Comparison of ENCODE assay signal across 10 cellular contexts in the genomic region with DNA sequence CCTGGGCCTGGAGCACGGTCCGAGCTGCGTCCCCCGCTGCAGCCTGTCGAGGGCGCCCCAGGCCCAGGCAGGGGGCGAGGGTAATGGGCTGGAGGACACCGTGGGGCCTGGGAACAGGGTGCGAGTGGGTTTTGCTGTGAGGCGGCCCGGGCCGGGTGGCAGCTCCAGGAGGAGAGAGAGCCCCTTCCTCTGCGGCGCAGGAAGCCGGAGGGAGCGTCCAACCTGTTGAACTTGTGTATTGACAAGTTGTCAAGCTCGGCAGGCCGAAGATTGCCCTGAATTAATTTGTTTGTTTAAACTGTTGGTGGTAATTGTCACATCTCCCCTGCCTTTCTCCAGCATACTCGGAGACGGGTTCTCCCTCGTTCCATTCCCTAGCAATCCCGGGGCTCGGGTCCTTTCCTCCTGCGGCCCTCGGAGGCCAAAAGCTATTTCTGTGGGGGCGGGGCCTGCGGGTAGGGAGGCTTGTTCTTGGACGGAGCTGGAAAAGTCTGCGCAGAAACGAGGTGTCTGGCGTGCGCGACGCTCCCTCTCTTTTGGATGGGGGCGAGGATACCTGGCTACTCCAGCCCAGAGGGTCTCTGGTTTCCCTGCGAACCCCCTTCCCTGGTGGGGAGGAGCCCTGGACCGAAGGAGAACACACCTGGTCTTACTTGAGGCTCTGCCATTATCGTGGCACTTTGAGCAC. TPM values are rescaled to one million over a fixed set of nuclear protein-coding genes. Genes with fewer than 3 reads are reported as not detected.
DNase-seq lines count a peak whose midpoint lies in the region; ATAC-seq, FAIRE-seq and TF ChIP-seq lines count a peak whose summit lies in the region.
"Had no signal": no experiment of that assay in that cellular context is flagged by ENCODE, and none has a peak within 500 bp of the region (broad histone marks: within the 10 kb centered on the region; RNA-seq: fewer than 3 reads in every experiment).

No MANE protein-coding gene starts in this region.

- SMC1A ChIA-PET in GM12878 (lab: Charles Lee; ENCODE audit: uncharacterized antibody, unreplicated experiment): interaction anchor here (0.5 to 0.7 kb wide), 3 partner anchors 187 to 316 kb away, joined by 3 read pairs; no protein-coding TSS in a partner anchor

- WGBS in GM12878 (ENCODE audit: insufficient coverage, insufficient replicate concordance, low lambda C conversion rate, missing lambda C conversion rate): 20% methylated on average over 38 of the region's 38 CpGs

- in situ Hi-C loops in GM12878 (cut with MboI): no loop called here

- peak; percentile 30; the same call in 2 of the 3 replicates for ATAC-seq in GM12878
- peak; percentile 70 for ATAC-seq in mucosa of descending colon
- ATAC-seq in activated CD4-positive, CD25-positive, alpha-beta regulatory T cell treated with anti-CD3 and anti-CD28 coated beads, Interleukin-2, amount 50 U/mL, for 24 hours: no peak
- no peak for ATAC-seq in GM18511 (IDR thresholded peaks at IDR 0.05; ENCODE audit: unreplicated experiment)
- no peak for ATAC-seq in HG03139 (IDR thresholded peaks at IDR 0.05; ENCODE audit: unreplicated experiment)

- TF ChIP-seq CTCF in BE2C (IDR thresholded peaks at IDR 0.05; ENCODE audit: low read depth, low read length): peak; percentile 49
- TF ChIP-seq CTCF in HEK293 (tag by site-specific recombination; IDR thresholded peaks at IDR 0.05): no peak
- peak in 2 of 3 experiments; percentile 16 to 24; a peak in 2 of 6 replicates for TF ChIP-seq CTCF in GM12878 (IDR thresholded peaks at IDR 0.05 in 2 of 3, conservative IDR thresholded peaks at IDR 0.05 in 1 of 3; ENCODE audit: control insufficient read depth in 2 of 3, extremely low read depth in 1 of 3, insufficient read depth in 1 of 3, low read depth in 3 of 3, low read length in 3 of 3)
- TF ChIP-seq CTCF in mucosa of descending colon (IDR thresholded peaks at IDR 0.05): no peak

- H3K9me3 ChIP-seq in BE2C: no peaks in the 10 kb centered on the region; the same call in 1 of the 2 replicates
- H3K9me3 ChIP-seq in HEK293 (ENCODE audit: control insufficient read depth, insufficient read depth, low read depth, low read length): no peaks in the 10 kb centered on the region
- H3K9me3 ChIP-seq in GM12878 (replicated peaks; ENCODE audit: control insufficient read depth, insufficient read depth, low read length): no peaks in the 10 kb centered on the region; the same call in 2 of the 3 replicates
- no peaks in the 10 kb centered on the region for H3K9me3 ChIP-seq in mucosa of descending colon

- H3K27ac ChIP-seq in HEK293 (ENCODE audit: extremely low read depth, low read depth, low read length) (no peak overlapping the region), GM12878 (ENCODE audit: control insufficient read depth, insufficient read depth) (no peak overlapping the region)

- H4K20me1 ChIP-seq in GM12878 (ENCODE audit: control insufficient read depth, insufficient read depth): no peaks in the 10 kb centered on the region

- no peak for TF ChIP-seq EP300 in GM12878 (IDR thresholded peaks at IDR 0.05; ENCODE audit: borderline replicate concordance in 1 of 2, control insufficient read depth in 1 of 2, low read depth in 2 of 2, low read length in 2 of 2)

- intact Hi-C loops in GM12878 (cut with micrococcal nuclease; ENCODE audit: unreplicated experiment): no loop called here
- intact Hi-C loops in mucosa of descending colon (cut with DNase I, micrococcal nuclease): no loop called here

- H3K4me2 ChIP-seq in GM12878 (ENCODE audit: control insufficient read depth, insufficient read depth): no peak overlapping the region

- no TSS peak for BruUV-seq in GM12878 (replicated peaks; lab: Mats Ljungman, UMichigan)

- no peak for FAIRE-seq in GM12878 (lab: Jason Lieb, UNC)

- POLR2A ChIA-PET in HEK293 (lab: Yijun Ruan, JAX): no interaction called here
- POLR2A ChIA-PET in GM12878 (lab: Charles Lee): no interaction called here

- CTCF ChIA-PET in HEK293 (lab: Yijun Ruan, JAX): interaction anchor here (1.2 kb wide), 1 partner anchor 63 kb away, joined by 4 read pairs; no protein-coding TSS in a partner anchor
- CTCF ChIA-PET in GM12878 (lab: Yijun Ruan, JAX): interaction anchor here (0.6 to 1.1 kb wide), 3 partner anchors 278 to 349 kb away, joined by 3 to 5 read pairs (median 4); no protein-coding TSS in a partner anchor

- TF ChIP-seq RAD21 in GM12878 (IDR thresholded peaks at IDR 0.05; ENCODE audit: insufficient read depth, low read depth, low read length): peak; percentile 50

- H3K9ac ChIP-seq in GM12878 (ENCODE audit: control insufficient read depth, insufficient read depth, low read length): no peak overlapping the region

- H2AFZ ChIP-seq in GM12878 (ENCODE audit: control insufficient read depth, low read depth, low read length): no peak overlapping the region

- H3K27me3 ChIP-seq in BE2C: peaks cover 18% of the 10 kb centered on the region
- H3K27me3 ChIP-seq in GM12878 (replicated peaks in 1 of 2; ENCODE audit: control insufficient read depth in 2 of 2, insufficient read depth in 2 of 2, low read length in 1 of 2): peaks cover 24 to 32% of the 10 kb centered on the region in 2 experiments

- H3K4me1 ChIP-seq in BE2C (no peaks in the 10 kb centered on the region), HEK293 (ENCODE audit: control insufficient read depth, insufficient read depth, low read length) (no peaks in the 10 kb centered on the region), GM12878 (ENCODE audit: control insufficient read depth, insufficient read depth, low read length) (no peaks in the 10 kb centered on the region), mucosa of descending colon (ENCODE audit: low read depth) (peaks cover 14% of the 10 kb centered on the region)

- no peaks in the 10 kb centered on the region for H3K79me2 ChIP-seq in GM12878 (ENCODE audit: control insufficient read depth, insufficient read depth, low read length)

- DNase-seq in BE2C: peak; percentile 35
- DNase-seq in GM12878 (ENCODE audit: low read depth, low spot score): no peak
- DNase-seq in mucosa of descending colon: peak in 1 of 3 donors; percentile 44
- DNase-seq in dedifferentiated amniotic fluid mesenchymal stem cell (ENCODE audit: extremely low spot score): no peak

- no peaks in the 10 kb centered on the region for H3K36me3 ChIP-seq in BE2C
- H3K36me3 ChIP-seq in HEK293 (ENCODE audit: control insufficient read depth in 2 of 2, insufficient read depth in 1 of 2, low read length in 2 of 2): no peaks in the 10 kb centered on the region
- H3K36me3 ChIP-seq in GM12878 (ENCODE audit: control insufficient read depth in 2 of 2, insufficient read depth in 2 of 2, low read length in 1 of 2): no peaks in the 10 kb centered on the region
- H3K36me3 ChIP-seq in mucosa of descending colon (ENCODE audit: low read depth): no peaks in the 10 kb centered on the region

- H3K4me3 ChIP-seq in BE2C (ENCODE audit: low read depth, low read length): peak overlapping the region; percentile 52
- H3K4me3 ChIP-seq in HEK293 (ENCODE audit: low read depth, low read length): no peak overlapping the region
- H3K4me3 ChIP-seq in GM12878: no peak overlapping the region
- H3K4me3 ChIP-seq in mucosa of descending colon: no peak overlapping the region

- RAD21 ChIA-PET in GM12878 (lab: Charles Lee; ENCODE audit: unreplicated experiment): no interaction called here

- TF ChIP-seq POLR2A in GM12878 (IDR thresholded peaks at IDR 0.05; ENCODE audit: low read depth, low read length): no peak

TF ChIP-seq in HEK293, 187 proteins besides CTCF, POLR2A, EP300 and RAD21 (continues in another document):
- TF ChIP-seq ZNF404 (tag by site-specific recombination; IDR thresholded peaks at IDR 0.05) (no peak), SCRT2 (tag by site-specific recombination; IDR thresholded peaks at IDR 0.05) (peak; percentile 64; the same call in 1 of the 2 replicates), REPIN1 (tag by site-specific recombination; IDR thresholded peaks at IDR 0.05; ENCODE audit: low read depth) (no peak), GLI2 (tag by site-specific recombination; IDR thresholded peaks at IDR 0.05; ENCODE audit: borderline replicate concordance, low read depth) (no peak)

TF ChIP-seq in GM12878, 131 proteins besides CTCF, POLR2A, EP300 and RAD21 (continues in another document):
- TF ChIP-seq IRF5 (IDR thresholded peaks at IDR 0.05; ENCODE audit: borderline replicate concordance): no peak
- TF ChIP-seq MYB (IDR thresholded peaks at IDR 0.05; ENCODE audit: borderline replicate concordance, low read depth, low read length): no peak
- no peak for TF ChIP-seq HDAC2 (IDR thresholded peaks at IDR 0.05)
- no peak for TF ChIP-seq ZNF207 (IDR thresholded peaks at IDR 0.05; ENCODE audit: borderline replicate concordance)

RNA-seq across cellular contexts. Expression of gene NR2E1, which starts 9.9 kb away (rescaled TPM):
- polyA plus RNA-seq in BE2C (2012; ENCODE audit: insufficient read depth, insufficient read length, low read depth): not detected
- not detected in 2 replicates for total RNA-seq in GM12878 (2013; cell fraction: nucleolus; rRNA removed)
- not detected in 2 replicates for total RNA-seq in GM12878 (2014; rRNA removed)
- total RNA-seq in GM12878 (2014; rRNA removed; fragmentation: Illumina TruSeq; extraction: Trizol): not detected in 2 replicates
- not detected in 2 replicates for total RNA-seq in GM12878 (2021)
- not detected for polyA plus RNA-seq in GM12878 (2011; ENCODE audit: low read depth)
- polyA plus RNA-seq in GM12878 (2011; rRNA removed): not detected in 2 replicates
- polyA plus RNA-seq in GM12878 (2011; cell fraction: cytosol; rRNA removed): not detected in 2 replicates
- polyA plus RNA-seq in GM12878 (2011; cell fraction: nucleus; rRNA removed): not detected in 2 replicates
- polyA plus RNA-seq in GM12878 (2012): not detected in 2 replicates
- not detected in 2 replicates for polyA plus RNA-seq in GM12878 (2014; fragmentation: Illumina TruSeq; extraction: Trizol)
- polyA plus RNA-seq in GM12878 (2014; fragmentation: Nextera tagmentation; extraction: Ambion mirVana): not detected
- not detected in 2 replicates for polyA plus RNA-seq in GM12878 (2014; rRNA removed)
- polyA plus RNA-seq in GM12878 (2016; fragmentation: Nextera tagmentation; extraction: Ambion mirVana): not detected
- polyA minus RNA-seq in GM12878 (2011; rRNA and poly(A)+ RNA removed): not detected in 2 replicates
- not detected in 2 replicates for polyA minus RNA-seq in GM12878 (2011; cell fraction: cytosol; rRNA and poly(A)+ RNA removed)
- polyA minus RNA-seq in GM12878 (2011; cell fraction: nucleus; rRNA and poly(A)+ RNA removed): not detected in 2 replicates
- not detected for total RNA-seq in mucosa of descending colon
- total RNA-seq: fibroblast of lung; T-helper 1 cell treated with Interleukin-12 subunit alpha and Interleukin-12 subunit beta and Interleukin-4 antibody, amounts not matched to agents 30 ng/mL and 1 ng/mL, for 36 hours had no signal
- polyA plus RNA-seq: fibroblast of lung had no signal

Comparison
In these comparisons a context has a peak if more than half of its experiments do, and no peak if none do; other contexts are left out.
1. CTCF ChIP-seq: peak in BE2C (single experiment) and GM12878 (2 of 3); none in HEK293 (single experiment) and mucosa of descending colon (single experiment).
2. ATAC-seq: peak in GM12878 (single experiment) and mucosa of descending colon (single experiment); none in activated CD4-positive, CD25-positive, alpha-beta regulatory T cell treated with anti-CD3 and anti-CD28 coated beads, Interleukin-2, amount 50 U/mL, for 24 hours (0 of 2), GM18511 (single experiment) and HG03139 (single experiment).